Comparison of ENCODE assay signal across 1 cellular context in genomic region chr15:99105516-99106341, GRCh38.
TF ChIP-seq lines count a peak whose summit lies in the region.

No MANE protein-coding gene starts in this region.

TF ChIP-seq in K562, 482 proteins besides CTCF, POLR2A, EP300 and RAD21 (continued from another document):
- 0 out of 2 replicates have a peak, but pooled peaks have one; percentile 48 for TF ChIP-seq ZBTB33 (CRISPR knock-in tag; IDR thresholded peaks at IDR 0.05)
